ENCODE assay signal across 36 cellular contexts in the genomic region with DNA sequence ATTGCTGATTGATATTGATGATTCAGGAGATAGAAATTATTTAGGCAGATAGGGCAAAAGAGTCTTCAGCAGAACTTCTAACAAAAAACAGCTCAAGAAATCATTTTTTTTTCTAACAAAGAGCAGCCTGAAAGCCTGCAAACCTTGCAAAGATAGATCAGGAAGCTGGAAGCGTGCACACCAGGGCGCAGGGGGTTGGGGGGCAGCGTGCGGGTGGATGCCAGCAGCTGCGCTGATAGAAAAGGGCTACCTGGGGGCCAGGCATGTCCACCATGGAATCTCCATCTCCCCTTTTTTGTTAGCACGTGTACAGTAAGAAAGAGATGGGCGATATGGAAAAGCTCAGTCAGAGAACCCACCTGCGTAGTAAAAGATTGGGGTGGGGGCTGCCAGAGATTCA. TPM values are rescaled to one million over a fixed set of nuclear protein-coding genes. Genes with fewer than 3 reads are reported as not detected.
"Had no signal": no experiment of that assay in that cellular context is flagged by ENCODE, and none has a peak within 500 bp of the region (broad histone marks: within the 10 kb centered on the region; RNA-seq: fewer than 3 reads in every experiment).

No MANE protein-coding gene starts in this region.

- H3K27me3 ChIP-seq: adrenal gland, body of pancreas, breast epithelium, gastrocnemius medialis had no signal

- H3K4me3 Mint-ChIP-seq: activated CD4-positive, alpha-beta memory T cell treated with anti-CD3 and anti-CD28 coated beads for 36 hours; activated CD8-positive, alpha-beta memory T cell treated with anti-CD3 and anti-CD28 coated beads, Interleukin-2, amount 10 ng/mL, durations not matched to agents 7 days and 5 days; activated CD8-positive, alpha-beta T cell treated with anti-CD3 and anti-CD28 coated beads, Interleukin-2, amount 10 ng/mL, durations not matched to agents 7 days and 5 days; activated naive CD4-positive, alpha-beta T cell treated with anti-CD3 and anti-CD28 coated beads for 36 hours; activated naive CD8-positive, alpha-beta T cell treated with anti-CD3 and anti-CD28 coated beads for 36 hours; activated naive CD8-positive, alpha-beta T cell treated with anti-CD3 and anti-CD28 coated beads, Interleukin-2, amount 50 U/mL, for 24 hours; central memory CD8-positive, alpha-beta T cell; effector memory CD8-positive, alpha-beta T cell had no signal

- H3K9me3 ChIP-seq: adrenal gland, body of pancreas, breast epithelium, esophagus muscularis mucosa, gastrocnemius medialis, heart left ventricle had no signal

- H3K27ac Mint-ChIP-seq: activated CD4-positive, alpha-beta memory T cell treated with anti-CD3 and anti-CD28 coated beads for 36 hours; activated CD8-positive, alpha-beta memory T cell treated with anti-CD3 and anti-CD28 coated beads, Interleukin-2, amount 10 ng/mL, durations not matched to agents 7 days and 5 days; activated CD8-positive, alpha-beta T cell treated with anti-CD3 and anti-CD28 coated beads, Interleukin-2, amount 10 ng/mL, durations not matched to agents 7 days and 5 days; activated naive CD4-positive, alpha-beta T cell treated with anti-CD3 and anti-CD28 coated beads for 36 hours; activated naive CD4-positive, alpha-beta T cell treated with anti-CD3 and anti-CD28 coated beads, Interleukin-2, amount 50 U/mL, for 24 hours; activated naive CD8-positive, alpha-beta T cell treated with anti-CD3 and anti-CD28 coated beads for 36 hours; activated naive CD8-positive, alpha-beta T cell treated with anti-CD3 and anti-CD28 coated beads, Interleukin-2, amount 50 U/mL, for 24 hours; activated T-helper 1 cell treated with anti-CD3 and anti-CD28 coated beads, Interleukin-12 subunit alpha, Interleukin-12 subunit beta, Interleukin-2, Interleukin-4 antibody, amounts not matched to agents 30 ng/mL and 10 ng/mL and 1 ng/mL, durations not matched to agents 14 hours and 24 hours and 36 hours; activated T-helper 2 cell treated with anti-CD3 and anti-CD28 coated beads, Interferon-gamma antibody, Interleukin-2, Interleukin-4, amounts not matched to agents 10 μg/mL and 5 μg/mL and 100 μg/mL, durations not matched to agents 14 hours and 24 hours and 36 hours; effector memory CD8-positive, alpha-beta T cell had no signal

- DNase-seq: activated CD4-positive, alpha-beta memory T cell treated with anti-CD3 and anti-CD28 coated beads for 36 hours; activated CD4-positive, alpha-beta T cell treated with anti-CD3 and anti-CD28 coated beads for 1 hour; activated CD4-positive, alpha-beta T cell treated with anti-CD3 and anti-CD28 coated beads for 4 hours; activated CD4-positive, alpha-beta T cell treated with anti-CD3 and anti-CD28 coated beads, Interleukin-2, amount 50 U/mL, for 1 hour; activated CD8-positive, alpha-beta memory T cell treated with anti-CD3 and anti-CD28 coated beads, Interleukin-2, amount 10 ng/mL, durations not matched to agents 7 days and 5 days; activated CD8-positive, alpha-beta memory T cell treated with anti-CD3 and anti-CD28 coated beads, Interleukin-2, amount 50 U/mL, for 4 hours; activated CD8-positive, alpha-beta T cell treated with anti-CD3 and anti-CD28 coated beads, Interleukin-2, amount 10 ng/mL, durations not matched to agents 7 days and 5 days; activated effector memory CD4-positive, alpha-beta T cell treated with anti-CD3 and anti-CD28 coated beads, Interleukin-2, amount 50 U/mL, for 16 hours; activated naive CD4-positive, alpha-beta T cell treated with anti-CD3 and anti-CD28 coated beads for 36 hours; activated naive CD8-positive, alpha-beta T cell treated with anti-CD3 and anti-CD28 coated beads for 36 hours; activated naive CD8-positive, alpha-beta T cell treated with anti-CD3 and anti-CD28 coated beads, Interleukin-2, amount 50 U/mL, for 24 hours; activated T-cell treated with anti-CD3 and anti-CD28 coated beads, Interleukin-2, amount 50 U/mL, for 1 hour; activated T-cell treated with anti-CD3 and anti-CD28 coated beads, Interleukin-2, amount 50 U/mL, for 48 hours; adrenal gland; amygdala; aorta; body of pancreas; cortex of kidney; dermis blood vessel endothelial cell; effector CD4-positive, alpha-beta T cell; effector memory CD8-positive, alpha-beta T cell; erythroblast; foreskin keratinocyte; gastrocnemius medialis; glutamatergic neuron; heart left ventricle; T-helper 2 cell had no signal

- H3K4me3 ChIP-seq: adrenal gland, body of pancreas, breast epithelium, cardiac muscle cell, esophagus muscularis mucosa, gastrocnemius medialis, heart left ventricle had no signal

- H3K9me3 Mint-ChIP-seq: activated CD4-positive, alpha-beta memory T cell treated with anti-CD3 and anti-CD28 coated beads for 36 hours; activated naive CD4-positive, alpha-beta T cell treated with anti-CD3 and anti-CD28 coated beads for 36 hours; activated naive CD4-positive, alpha-beta T cell treated with anti-CD3 and anti-CD28 coated beads, Interleukin-2, amount 50 U/mL, for 24 hours; activated naive CD8-positive, alpha-beta T cell treated with anti-CD3 and anti-CD28 coated beads for 36 hours; activated naive CD8-positive, alpha-beta T cell treated with anti-CD3 and anti-CD28 coated beads, Interleukin-2, amount 50 U/mL, for 24 hours; activated T-helper 1 cell treated with anti-CD3 and anti-CD28 coated beads, Interleukin-12 subunit alpha, Interleukin-12 subunit beta, Interleukin-2, Interleukin-4 antibody, amounts not matched to agents 30 ng/mL and 10 ng/mL and 1 ng/mL, durations not matched to agents 14 hours and 24 hours and 36 hours; activated T-helper 2 cell treated with anti-CD3 and anti-CD28 coated beads, Interferon-gamma antibody, Interleukin-2, Interleukin-4, amounts not matched to agents 10 μg/mL and 5 μg/mL and 100 μg/mL, durations not matched to agents 14 hours and 24 hours and 36 hours; central memory CD8-positive, alpha-beta T cell; effector memory CD8-positive, alpha-beta T cell had no signal

- H3K36me3 Mint-ChIP-seq: activated CD4-positive, alpha-beta memory T cell treated with anti-CD3 and anti-CD28 coated beads for 36 hours; activated CD8-positive, alpha-beta memory T cell treated with anti-CD3 and anti-CD28 coated beads, Interleukin-2, amount 10 ng/mL, durations not matched to agents 7 days and 5 days; activated naive CD4-positive, alpha-beta T cell treated with anti-CD3 and anti-CD28 coated beads, Interleukin-2, amount 50 U/mL, for 24 hours; activated naive CD8-positive, alpha-beta T cell treated with anti-CD3 and anti-CD28 coated beads for 36 hours had no signal

- H3K27ac ChIP-seq: adrenal gland, body of pancreas, breast epithelium, cardiac muscle cell, esophagus muscularis mucosa, foreskin keratinocyte, gastrocnemius medialis, heart left ventricle had no signal

- H3K36me3 ChIP-seq: adrenal gland, breast epithelium, cardiac muscle cell, esophagus muscularis mucosa, gastrocnemius medialis, heart left ventricle had no signal

- H3K4me1 ChIP-seq: breast epithelium, foreskin keratinocyte had no signal

- ATAC-seq: activated CD8-positive, alpha-beta memory T cell treated with anti-CD3 and anti-CD28 coated beads, Interleukin-2, amount 10 ng/mL, durations not matched to agents 7 days and 5 days; activated CD8-positive, alpha-beta T cell treated with anti-CD3 and anti-CD28 coated beads, Interleukin-2, amount 10 ng/mL, durations not matched to agents 7 days and 5 days; activated naive CD8-positive, alpha-beta T cell treated with anti-CD3 and anti-CD28 coated beads, Interleukin-2, amount 50 U/mL, for 24 hours; body of pancreas; effector memory CD8-positive, alpha-beta T cell; foreskin keratinocyte; gastrocnemius medialis; heart left ventricle had no signal

RNA-seq across cellular contexts. Expression of a gene that starts 1.7 kb away (rescaled TPM):
- total RNA-seq: activated CD8-positive, alpha-beta memory T cell treated with anti-CD3 and anti-CD28 coated beads for 36 hours; activated CD8-positive, alpha-beta memory T cell treated with anti-CD3 and anti-CD28 coated beads, Interleukin-2, amount 10 ng/mL, durations not matched to agents 7 days and 5 days; activated CD8-positive, alpha-beta T cell treated with anti-CD3 and anti-CD28 coated beads, Interleukin-2, amount 10 ng/mL, durations not matched to agents 7 days and 5 days; activated T-helper 1 cell treated with anti-CD3 and anti-CD28 coated beads, Interleukin-12 subunit alpha, Interleukin-12 subunit beta, Interleukin-2, Interleukin-4 antibody, amounts not matched to agents 30 ng/mL and 10 ng/mL and 1 ng/mL, durations not matched to agents 14 hours and 24 hours and 36 hours; activated T-helper 2 cell treated with anti-CD3 and anti-CD28 coated beads, Interferon-gamma antibody, Interleukin-2, Interleukin-4, amounts not matched to agents 10 μg/mL and 5 μg/mL and 100 μg/mL, durations not matched to agents 14 hours and 24 hours and 36 hours; T-helper 1 cell treated with Interleukin-12 subunit alpha and Interleukin-12 subunit beta and Interleukin-4 antibody, amounts not matched to agents 30 ng/mL and 1 ng/mL, for 36 hours had no signal
- polyA plus RNA-seq: cardiac muscle cell had no signal
